ENCODE assay signal across 18 cellular contexts in the genomic region with DNA sequence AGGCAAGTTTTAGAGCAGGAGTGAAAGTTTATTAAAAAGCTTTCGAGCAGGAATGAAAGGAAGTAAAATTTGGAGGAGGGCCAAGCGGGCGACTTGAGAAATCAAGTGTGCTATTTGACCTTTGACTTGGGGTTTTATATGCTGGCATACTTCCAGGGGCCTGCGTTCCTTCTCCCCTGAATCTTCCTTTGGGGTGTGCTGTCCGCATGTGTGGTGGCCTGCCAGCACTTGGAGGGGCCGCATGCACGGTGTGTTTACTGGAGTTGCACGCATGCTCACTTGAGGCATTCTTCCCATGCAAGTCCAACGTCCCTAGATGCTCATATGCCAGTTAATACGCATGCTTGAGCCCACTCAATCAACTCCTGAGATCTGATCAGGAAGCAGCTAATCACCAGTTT.
A peak's percentile ranks its signal among the peaks of the same experiment; 100 is the strongest.
DNase-seq lines count a peak whose midpoint lies in the region; ATAC-seq, FAIRE-seq and TF ChIP-seq lines count a peak whose summit lies in the region.
"Had no signal": no experiment of that assay in that cellular context is flagged by ENCODE, and none has a peak within 500 bp of the region (broad histone marks: within the 10 kb centered on the region; RNA-seq: fewer than 3 reads in every experiment).

No MANE protein-coding gene starts in this region.

- H3K79me2 ChIP-seq in endothelial cell of umbilical vein (ENCODE audit: control insufficient read depth, insufficient read depth, low read length), result no peaks in the 10 kb centered on the region

- H3K4me1 ChIP-seq in endothelial cell of umbilical vein (ENCODE audit: control insufficient read depth, extremely low read depth, insufficient read depth, low read length) (peaks cover 7% of the 10 kb centered on the region), psoas muscle (no peaks in the 10 kb centered on the region)
- H3K4me1 ChIP-seq: foreskin keratinocyte had no signal

- DNase-seq in AML-193 (lab: John Stamatoyannopoulos, UW), result peak; percentile 58 to 64
- DNase-seq in NOMO-1 treated with DMSO at 0.1 percent for 48 hours (lab: John Stamatoyannopoulos, UW; ENCODE audit: unreplicated experiment), result peak; percentile 71
- DNase-seq in endothelial cell of umbilical vein (ENCODE audit: low read depth, low spot score), result peak; percentile 94
- DNase-seq in psoas muscle, result no peak
- no peak for DNase-seq in posterior vena cava (ENCODE audit: low spot score)
- DNase-seq in stimulated activated CD4-positive, alpha-beta T cell treated with anti-CD3 and anti-CD28 coated beads, Interleukin-15, amount 100 ng/mL, for 24 hours, result no peak
- no peak for DNase-seq in midbrain (lab: John Stamatoyannopoulos, UW)
- DNase-seq: foreskin keratinocyte, GDM1, H7, NCI-H1417 treated with DMSO at 0.1 percent for 48 hours, NCI-H69, SHP77 had no signal

- H3K9me3 ChIP-seq in endothelial cell of umbilical vein (replicated peaks; ENCODE audit: control insufficient read depth, insufficient read depth, low read length) (no peaks in the 10 kb centered on the region), psoas muscle (no peaks in the 10 kb centered on the region)
- H3K9me3 ChIP-seq: BLaER1 had no signal

- H3K27me3 ChIP-seq in endothelial cell of umbilical vein (ENCODE audit: control insufficient read depth in 2 of 2, insufficient read depth in 2 of 2, low read length in 2 of 2) (no peaks in the 10 kb centered on the region), psoas muscle (ENCODE audit: insufficient read depth in 3 of 3, low read length in 2 of 3) (no peaks in the 10 kb centered on the region)
- H3K27me3 ChIP-seq: BLaER1, foreskin keratinocyte had no signal

- H3K4me3 ChIP-seq in endothelial cell of umbilical vein (replicated peaks in 1 of 3; ENCODE audit: insufficient read depth in 1 of 3, low read depth in 1 of 3, low read length in 3 of 3) (peak overlapping the region in 1 of 3 experiments; percentile 13), psoas muscle (peak overlapping the region; percentile 39)
- H3K4me3 ChIP-seq: BLaER1 had no signal

- H3K27ac ChIP-seq in endothelial cell of umbilical vein (ENCODE audit: insufficient read depth, low read depth, low read length), result no peak overlapping the region
- H3K27ac ChIP-seq in psoas muscle, result no peak overlapping the region
- H3K27ac ChIP-seq: BLaER1, foreskin keratinocyte had no signal

- peak overlapping the region; percentile 27 for H3K4me2 ChIP-seq in endothelial cell of umbilical vein (ENCODE audit: insufficient read depth, low read length)
- H3K4me2 ChIP-seq: BLaER1 had no signal

- H3K9ac ChIP-seq in endothelial cell of umbilical vein (replicated peaks; ENCODE audit: extremely low read depth, insufficient read depth, low read length), result no peak overlapping the region
- H3K9ac ChIP-seq: BLaER1 had no signal

- intact Hi-C loops in endothelial cell of umbilical vein (cut with micrococcal nuclease), result loop anchor here (1.0 kb wide), 1 partner anchor 99 kb away; no protein-coding TSS in a partner anchor
- intact Hi-C loops in psoas muscle (cut with DNase I), result no loop called here
- intact Hi-C loops in posterior vena cava (cut with DNase I), result no loop called here

- H3K9me1 ChIP-seq in endothelial cell of umbilical vein (replicated peaks; ENCODE audit: control insufficient read depth, extremely low read depth, insufficient read depth, low read length), result no peaks in the 10 kb centered on the region

- peak; percentile 97 for FAIRE-seq in endothelial cell of umbilical vein (lab: Jason Lieb, UNC)
- FAIRE-seq: HTR-8/SVneo, islet of Langerhans, TTC549 had no signal

- POLR2A ChIA-PET in endothelial cell of umbilical vein (lab: Charles Lee), result no interaction called here

- TF ChIP-seq POLR2A in endothelial cell of umbilical vein (IDR thresholded peaks at IDR 0.05; ENCODE audit: low read depth, low read length), result no peak

- no peak for TF ChIP-seq CTCF in endothelial cell of umbilical vein (IDR thresholded peaks at IDR 0.05; ENCODE audit: extremely low read depth in 1 of 2, insufficient read depth in 1 of 2, low read depth in 1 of 2, low read length in 2 of 2)
- no peak for TF ChIP-seq CTCF in psoas muscle (IDR thresholded peaks at IDR 0.05)

- no TSS peak for BruUV-seq in endothelial cell of umbilical vein (replicated peaks; lab: Mats Ljungman, UMichigan)

- 36 to 47% (median 44%) methylated on average over 10 of the region's 10 CpGs for WGBS in psoas muscle, 3 donors

- CTCF ChIA-PET in endothelial cell of umbilical vein (lab: Charles Lee), result interaction anchor here (1.3 kb wide), 1 partner anchor 200 kb away, joined by 3 read pairs; no protein-coding TSS in a partner anchor

- H3K36me3 ChIP-seq in endothelial cell of umbilical vein (ENCODE audit: control insufficient read depth in 2 of 2, extremely low read depth in 1 of 2, insufficient read depth in 2 of 2, low read length in 2 of 2) (no peaks in the 10 kb centered on the region), psoas muscle (ENCODE audit: insufficient read depth in 1 of 2, low read depth in 1 of 2) (no peaks in the 10 kb centered on the region)
- H3K36me3 ChIP-seq: BLaER1 had no signal

- dilution Hi-C loops in endothelial cell of umbilical vein (cut with MboI; ENCODE audit: extremely low pct_ligation_motif_present, low sequenced_read_pairs), result no loop called here

- H2AFZ ChIP-seq in endothelial cell of umbilical vein (ENCODE audit: low read depth, low read length), result peak overlapping the region; percentile 21

- ATAC-seq in psoas muscle (no peak), HG02938 (IDR thresholded peaks at IDR 0.05; ENCODE audit: unreplicated experiment) (no peak)
- ATAC-seq: foreskin keratinocyte had no signal

- H4K20me1 ChIP-seq in endothelial cell of umbilical vein (replicated peaks; ENCODE audit: control insufficient read depth, extremely low read depth, insufficient read depth, low read length), result no peaks in the 10 kb centered on the region
- H4K20me1 ChIP-seq: BLaER1 had no signal

TF ChIP-seq in endothelial cell of umbilical vein, 7 proteins besides CTCF, POLR2A, EP300 and RAD21:
- TF ChIP-seq JUN (IDR thresholded peaks at IDR 0.05; ENCODE audit: borderline replicate concordance, insufficient read depth, insufficient read length, low read depth) (no peak), GATA2 (IDR thresholded peaks at IDR 0.05; ENCODE audit: insufficient read depth, insufficient read length, low read depth, low read length) (peak; percentile 35), EZH2 (IDR thresholded peaks at IDR 0.05; ENCODE audit: borderline replicate concordance, low read depth, low read length, severe bottlenecking) (no peak), POLR2AphosphoS5 (IDR thresholded peaks at IDR 0.05; ENCODE audit: insufficient read depth, low read depth, low read length) (no peak), FOS (IDR thresholded peaks at IDR 0.05; ENCODE audit: borderline replicate concordance, insufficient read depth, low read length) (no peak)
- TF ChIP-seq, protein P1, sequence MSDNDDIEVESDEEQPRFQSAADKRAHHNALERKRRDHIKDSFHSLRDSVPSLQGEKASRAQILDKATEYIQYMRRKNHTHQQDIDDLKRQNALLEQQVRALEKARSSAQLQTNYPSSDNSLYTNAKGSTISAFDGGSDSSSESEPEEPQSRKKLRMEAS (IDR thresholded peaks at IDR 0.05; ENCODE audit: insufficient read depth, insufficient read length), result peak; percentile 12

Comparison
In these comparisons a context has a peak if more than half of its experiments do, and no peak if none do; other contexts are left out.
1. DNase-seq: peak in AML-193 (2 of 2), NOMO-1 treated with DMSO at 0.1 percent for 48 hours (single experiment) and endothelial cell of umbilical vein (single experiment); none in psoas muscle (0 of 2), posterior vena cava (single experiment), stimulated activated CD4-positive, alpha-beta T cell treated with anti-CD3 and anti-CD28 coated beads, Interleukin-15, amount 100 ng/mL, for 24 hours (single experiment) and midbrain (single experiment).